8 cellular contexts compared by ENCODE assay signal in the genomic region with DNA sequence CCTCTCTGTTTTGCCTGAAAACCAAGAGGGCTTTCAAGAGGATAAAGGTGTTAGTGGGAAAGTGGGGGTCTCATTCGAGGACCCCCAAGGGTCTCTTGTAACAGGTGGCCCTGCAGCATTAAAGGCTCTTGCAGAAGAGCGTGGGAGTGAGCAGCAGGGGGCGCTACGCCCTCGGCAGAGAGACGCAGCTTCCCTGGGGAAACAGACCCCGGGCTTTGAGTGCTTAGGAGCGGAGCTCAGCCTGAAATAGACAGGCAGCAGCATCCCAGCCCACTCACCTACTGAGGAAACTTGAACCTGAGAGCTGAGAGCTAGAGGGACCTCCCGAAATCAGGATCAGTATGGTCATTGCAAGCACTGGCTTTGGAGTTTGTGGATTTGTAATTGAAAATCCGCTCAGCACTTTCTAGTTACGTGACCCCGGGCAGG. TPM values are rescaled to one million over a fixed set of nuclear protein-coding genes. Genes with fewer than 3 reads are reported as not detected.
DNase-seq lines count a peak whose midpoint lies in the region; ATAC-seq and TF ChIP-seq lines count a peak whose summit lies in the region.

No MANE protein-coding gene starts in this region.

- H3K4me3 ChIP-seq in NB4 (ENCODE audit: low read depth, low read length) (no peak overlapping the region), SK-N-SH (ENCODE audit: low read depth in 2 of 2, low read length in 1 of 2) (no peak overlapping the region; a peak in 1 of 4 replicates), mammary epithelial cell (replicated peaks in 1 of 3; ENCODE audit: insufficient read depth in 1 of 3, low read depth in 2 of 3, low read length in 3 of 3) (no peak overlapping the region)

- BruUV-seq in mammary epithelial cell (replicated peaks; lab: Mats Ljungman, UMichigan) = no TSS peak

- ATAC-seq in left lobe of liver (peak; percentile 61), HG03439 (IDR thresholded peaks at IDR 0.05; ENCODE audit: unreplicated experiment) (no peak)
- peak; percentile 50 to 54 for ATAC-seq in stimulated activated naive B cell treated with anti-CD40 and anti-IgM and Interleukin-4, amounts not matched to agents 10 μg/mL and 1 μg/mL and 100 μg/mL, for 72 hours (replicated peaks)

- no peaks in the 10 kb centered on the region for H3K9me2 ChIP-seq in SK-N-SH

- H3K27ac ChIP-seq in SK-N-SH (ENCODE audit: low read depth in 2 of 2, low read length in 1 of 2) (no peak overlapping the region), mammary epithelial cell (ENCODE audit: insufficient read depth, low read depth, low read length) (no peak overlapping the region)

- no peak overlapping the region for H3K27ac Mint-ChIP-seq in stimulated activated naive B cell treated with anti-CD40 and anti-IgM and Interleukin-4, amounts not matched to agents 10 μg/mL and 1 μg/mL and 100 μg/mL, for 72 hours

- 36% methylated on average over 8 of the region's 12 CpGs for WGBS in SK-N-SH (ENCODE audit: low lambda C conversion rate)
- 51% methylated on average over 7 of the region's 12 CpGs for WGBS in mammary epithelial cell (ENCODE audit: low coverage, missing lambda C conversion rate)

- no peak for TF ChIP-seq EP300 in SK-N-SH (IDR thresholded peaks at IDR 0.05; ENCODE audit: borderline replicate concordance in 1 of 2, low read depth in 1 of 2, low read length in 1 of 2)

- H3K4me2 ChIP-seq in SK-N-SH = no peak overlapping the region
- H3K4me2 ChIP-seq in mammary epithelial cell (ENCODE audit: insufficient read depth, low read depth, low read length) = no peak overlapping the region

- H3K4me1 ChIP-seq in SK-N-SH (ENCODE audit: control insufficient read depth in 1 of 2, insufficient read depth in 2 of 2, low read depth in 1 of 2, low read length in 1 of 2) (peaks cover 8 to 9% of the 10 kb centered on the region in 2 experiments; a peak in 2 of 4 replicates), mammary epithelial cell (ENCODE audit: insufficient read depth, low read length) (peaks cover 5% of the 10 kb centered on the region)

- POLR2A ChIA-PET in SK-N-SH (lab: Yijun Ruan, JAX) = interaction anchor here (0.6 to 1.0 kb wide), 2 partner anchors 167 to 621 kb away, joined by 3 to 4 read pairs; no protein-coding TSS in a partner anchor

- TF ChIP-seq CTCF in NB4 (IDR thresholded peaks at IDR 0.05; ENCODE audit: low read depth, low read length) (peak; percentile 92), SK-N-SH (IDR thresholded peaks at IDR 0.05) (peak; percentile 94), mammary epithelial cell (conservative IDR thresholded peaks at IDR 0.05 in 1 of 2, IDR thresholded peaks at IDR 0.05 in 1 of 2; ENCODE audit: extremely low read depth in 1 of 2, insufficient read depth in 1 of 2, low read depth in 1 of 2, low read length in 2 of 2) (peak; percentile 67 to 89)

- peak; percentile 92 for TF ChIP-seq RAD21 in SK-N-SH (IDR thresholded peaks at IDR 0.05; ENCODE audit: low read length)

- H3K27me3 ChIP-seq in SK-N-SH (ENCODE audit: insufficient read depth) (peaks cover 4% of the 10 kb centered on the region; the same call in 1 of the 2 replicates), mammary epithelial cell (ENCODE audit: insufficient read depth, low read length) (no peaks in the 10 kb centered on the region)

- H3K27me3 Mint-ChIP-seq in stimulated activated naive B cell treated with anti-CD40 and anti-IgM and Interleukin-4, amounts not matched to agents 10 μg/mL and 1 μg/mL and 100 μg/mL, for 72 hours = peaks cover 18 to 40% of the 10 kb centered on the region in 2 donors

- peaks cover 0 to 5% of the 10 kb centered on the region in 2 donors for H3K4me1 Mint-ChIP-seq in stimulated activated naive B cell treated with anti-CD40 and anti-IgM and Interleukin-4, amounts not matched to agents 10 μg/mL and 1 μg/mL and 100 μg/mL, for 72 hours

- intact Hi-C loops in mammary epithelial cell (cut with micrococcal nuclease) = loop anchor here (5.0 to 10.0 kb wide), 7 partner anchors 94 to 1334 kb away; no protein-coding TSS in a partner anchor

- TF ChIP-seq POLR2A in NB4 (IDR thresholded peaks at IDR 0.05; ENCODE audit: extremely low read depth, insufficient read length) = no peak

- no peak overlapping the region for H3K4me3 Mint-ChIP-seq in stimulated activated naive B cell treated with anti-CD40 and anti-IgM and Interleukin-4, amounts not matched to agents 10 μg/mL and 1 μg/mL and 100 μg/mL, for 72 hours

- CTCF ChIA-PET in SK-N-SH (lab: Yijun Ruan, JAX) (interaction anchor here (0.6 to 7.0 kb wide), 63 partner anchors 8 to 1290 kb away, joined by 3 to 81 read pairs (median 4); a partner anchor contains a TSS), mammary epithelial cell (lab: Charles Lee; ENCODE audit: low non-redundant PET) (interaction anchor here (0.6 kb wide), 1 partner anchor 990 kb away, joined by 5 read pairs; no protein-coding TSS in a partner anchor)

- H3K79me2 ChIP-seq in SK-N-SH (ENCODE audit: insufficient read depth) (no peaks in the 10 kb centered on the region), mammary epithelial cell (ENCODE audit: insufficient read depth, low read length) (no peaks in the 10 kb centered on the region)

- H3K9ac ChIP-seq in SK-N-SH (no peak overlapping the region), mammary epithelial cell (ENCODE audit: insufficient read depth, low read length) (no peak overlapping the region)

- dilution Hi-C loops in mammary epithelial cell (cut with HindIII; ENCODE audit: low sequenced_read_pairs) = no loop called here

- DNase-seq in G401 (ENCODE audit: low spot score) (peak; percentile 29), NB4 (ENCODE audit: low read depth) (peak; percentile 81), SK-N-SH (peak; percentile 82), mammary epithelial cell (no peak), left lobe of liver (ENCODE audit: low spot score) (peak; percentile 54), COLO829 (ENCODE audit: low spot score) (no peak)
- DNase-seq in stimulated activated naive B cell treated with anti-CD40 and anti-IgM and Interleukin-4, amounts not matched to agents 10 μg/mL and 1 μg/mL and 100 μg/mL, for 72 hours = no peak

- peaks cover 4 to 5% of the 10 kb centered on the region in 2 donors for H3K36me3 Mint-ChIP-seq in stimulated activated naive B cell treated with anti-CD40 and anti-IgM and Interleukin-4, amounts not matched to agents 10 μg/mL and 1 μg/mL and 100 μg/mL, for 72 hours

- H4K20me1 ChIP-seq in SK-N-SH (ENCODE audit: insufficient read depth) (no peaks in the 10 kb centered on the region), mammary epithelial cell (ENCODE audit: insufficient read depth, low read length) (no peaks in the 10 kb centered on the region)

- in situ Hi-C loops in G401 (cut with HindIII; ENCODE audit: low sequenced_read_pairs) = no loop called here
- in situ Hi-C loops in mammary epithelial cell (cut with MboI; ENCODE audit: low sequenced_read_pairs in 2 of 2) = loop anchor here (10.0 to 25.0 kb wide), 2 partner anchors 1007 to 1009 kb away; no protein-coding TSS in a partner anchor

- peaks cover 4 to 6% of the 10 kb centered on the region in 2 donors for H3K9me3 Mint-ChIP-seq in stimulated activated naive B cell treated with anti-CD40 and anti-IgM and Interleukin-4, amounts not matched to agents 10 μg/mL and 1 μg/mL and 100 μg/mL, for 72 hours

- no peaks in the 10 kb centered on the region for H3K36me3 ChIP-seq in SK-N-SH (replicated peaks in 1 of 2; ENCODE audit: control insufficient read depth in 1 of 2, insufficient read depth in 2 of 2, low read length in 1 of 2)
- H3K36me3 ChIP-seq in mammary epithelial cell (ENCODE audit: insufficient read depth, low read length) = no peaks in the 10 kb centered on the region

- peaks cover 9% of the 10 kb centered on the region for H3F3A ChIP-seq in SK-N-SH (replicated peaks; ENCODE audit: insufficient read depth)

- H2AFZ ChIP-seq in SK-N-SH (ENCODE audit: low read depth) = no peak overlapping the region
- H2AFZ ChIP-seq in mammary epithelial cell (ENCODE audit: low read depth, low read length) = no peak overlapping the region

- H3K9me3 ChIP-seq in SK-N-SH (no peaks in the 10 kb centered on the region), mammary epithelial cell (replicated peaks; ENCODE audit: insufficient read depth, low read length) (peaks cover 4% of the 10 kb centered on the region)

TF ChIP-seq in SK-N-SH, 30 proteins besides CTCF, POLR2A, EP300 and RAD21:
- TF ChIP-seq RXRA (IDR thresholded peaks at IDR 0.05; ENCODE audit: borderline replicate concordance, low read depth) (no peak), SMC3 (IDR thresholded peaks at IDR 0.05; ENCODE audit: low read depth, low read length) (peak; percentile 68)

RNA-seq across cellular contexts. Expression of a gene that starts 25.7 kb away (rescaled TPM):
- total RNA-seq in G401 (2014; rRNA removed; shearing (Covaris generic)) = 49.4 and 51.5 TPM in 2 replicates
- polyA plus RNA-seq in SK-N-SH (2012; rRNA removed) (1,514 and 1,792 TPM in 2 replicates), mammary epithelial cell (1,472 TPM)
- 1,001 and 1,355 TPM in 2 replicates for polyA plus RNA-seq in SK-N-SH (2012; cell fraction: cytosol; rRNA removed)
- polyA plus RNA-seq in SK-N-SH (2012; cell fraction: nucleus; rRNA removed) = 360 and 521 TPM in 2 replicates
- total RNA-seq in mammary epithelial cell (1,000 to 10,000 TPM in 1 of 2 donors, 100 to 1,000 TPM in 1; 152 to 1,750 TPM), left lobe of liver (577 TPM)
- polyA minus RNA-seq in mammary epithelial cell = 850 TPM

Comparison
In these comparisons a context has a peak if more than half of its experiments do, and no peak if none do; other contexts are left out.
1. DNase-seq: peak in G401 (single experiment), NB4 (single experiment), SK-N-SH (single experiment) and left lobe of liver (single experiment); none in mammary epithelial cell (single experiment), stimulated activated naive B cell treated with anti-CD40 and anti-IgM and Interleukin-4, amounts not matched to agents 10 μg/mL and 1 μg/mL and 100 μg/mL, for 72 hours (single experiment) and COLO829 (single experiment).
2. Peak in every context shown above with its lines, with median percentiles within 50 percentile points of each other: CTCF ChIP-seq.